Comparison of ENCODE assay signal across 16 cellular contexts in the genomic region with DNA sequence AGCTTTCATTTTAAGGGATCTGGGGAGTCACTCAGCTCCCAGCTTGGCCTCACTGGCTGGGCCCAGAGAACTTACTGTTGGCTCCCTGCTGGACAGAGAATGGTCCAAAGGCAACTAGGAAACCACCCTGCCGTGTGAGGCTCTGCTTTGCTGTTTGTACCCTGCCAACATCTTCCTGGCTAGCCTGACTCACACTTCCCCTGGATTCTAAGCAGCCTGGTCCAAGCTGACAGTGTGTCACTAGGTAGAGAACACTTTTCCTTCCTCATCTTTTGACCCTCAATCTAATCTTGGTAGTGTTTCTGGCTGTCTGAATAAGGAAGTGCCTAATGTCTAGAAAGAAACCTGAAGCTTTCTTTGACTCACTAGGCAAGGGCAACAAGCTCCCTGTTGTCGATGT.
DNase-seq lines count a peak whose midpoint lies in the region; ATAC-seq and TF ChIP-seq lines count a peak whose summit lies in the region.
"Had no signal": no experiment of that assay in that cellular context is flagged by ENCODE, and none has a peak within 500 bp of the region (broad histone marks: within the 10 kb centered on the region; RNA-seq: fewer than 3 reads in every experiment).

No MANE protein-coding gene starts in this region.

- in situ Hi-C loops in astrocyte of the spinal cord (cut with HindIII; ENCODE audit: low sequenced_read_pairs) = no loop called here

- H3K4me1 ChIP-seq in left lung = no peaks in the 10 kb centered on the region
- H3K4me1 ChIP-seq: transverse colon had no signal

- DNase-seq in HT1080 (ENCODE audit: low read depth) = peak; percentile 51
- peak; percentile 17 to 70 for DNase-seq in NOMO-1 (lab: John Stamatoyannopoulos, UW; ENCODE audit: unreplicated experiment in 2 of 2)
- DNase-seq in astrocyte of the spinal cord (ENCODE audit: low read depth, low spot score) = peak; percentile 22
- DNase-seq in left lung = no peak
- no peak for DNase-seq in iPS-NIHi11 (ENCODE audit: low spot score)
- no peak for DNase-seq in activated CD4-positive, alpha-beta T cell treated with anti-CD3 and anti-CD28 coated beads for 4 hours
- no peak for DNase-seq in H7
- DNase-seq: activated CD4-positive, alpha-beta T cell treated with anti-CD3 and anti-CD28 coated beads, Interleukin-2, amount 50 U/mL, for 4 hours; brain microvascular endothelial cell; hippocampal formation; kidney glomerular epithelial cell; NCI-H1417 treated with DMSO at 0.1 percent for 48 hours; NK-92 treated with Interleukin-12 subunit alpha and Interleukin-12 subunit beta, amount 100 ng/mL, for 24 hours; stimulated activated naive CD4-positive, alpha-beta T cell treated with Interleukin-2 at 50 U/mL for 16 hours; transverse colon had no signal

- H3K36me3 ChIP-seq in left lung = no peaks in the 10 kb centered on the region
- H3K36me3 ChIP-seq in H7 (replicated peaks; ENCODE audit: control insufficient read depth, insufficient read depth, low read length) = no peaks in the 10 kb centered on the region
- H3K36me3 ChIP-seq: brain microvascular endothelial cell, transverse colon had no signal

- TF ChIP-seq CTCF in astrocyte of the spinal cord (IDR thresholded peaks at IDR 0.05; ENCODE audit: low read depth, low read length) (no peak), left lung (IDR thresholded peaks at IDR 0.05) (no peak)

- H3K27ac ChIP-seq in left lung = no peak overlapping the region
- H3K27ac ChIP-seq: brain microvascular endothelial cell, transverse colon had no signal

- H3K27me3 ChIP-seq in left lung (no peaks in the 10 kb centered on the region), H7 (ENCODE audit: control insufficient read depth, insufficient read depth, low read length) (no peaks in the 10 kb centered on the region)
- H3K27me3 ChIP-seq: brain microvascular endothelial cell, transverse colon had no signal

- no peaks in the 10 kb centered on the region for H3K9me3 ChIP-seq in left lung
- H3K9me3 ChIP-seq: transverse colon had no signal

- intact Hi-C loops in left lung (cut with DNase I) = no loop called here

- no peak overlapping the region for H3K4me3 ChIP-seq in astrocyte of the spinal cord (ENCODE audit: low read depth, low read length)
- H3K4me3 ChIP-seq in left lung = no peak overlapping the region
- no peak overlapping the region for H3K4me3 ChIP-seq in H7 (ENCODE audit: insufficient read depth, low read depth, low read length)
- H3K4me3 ChIP-seq: transverse colon had no signal

- ATAC-seq in left lung = peak; percentile 29
- no peak for ATAC-seq in GM18907 (IDR thresholded peaks at IDR 0.05; ENCODE audit: unreplicated experiment)

Comparison
In these comparisons a context has a peak if more than half of its experiments do, and no peak if none do; other contexts are left out.
1. DNase-seq: peak in HT1080 (single experiment), NOMO-1 (2 of 2) and astrocyte of the spinal cord (single experiment); none in left lung (0 of 2), iPS-NIHi11 (single experiment), activated CD4-positive, alpha-beta T cell treated with anti-CD3 and anti-CD28 coated beads for 4 hours (0 of 2) and H7 (single experiment).